In the genomic region with DNA sequence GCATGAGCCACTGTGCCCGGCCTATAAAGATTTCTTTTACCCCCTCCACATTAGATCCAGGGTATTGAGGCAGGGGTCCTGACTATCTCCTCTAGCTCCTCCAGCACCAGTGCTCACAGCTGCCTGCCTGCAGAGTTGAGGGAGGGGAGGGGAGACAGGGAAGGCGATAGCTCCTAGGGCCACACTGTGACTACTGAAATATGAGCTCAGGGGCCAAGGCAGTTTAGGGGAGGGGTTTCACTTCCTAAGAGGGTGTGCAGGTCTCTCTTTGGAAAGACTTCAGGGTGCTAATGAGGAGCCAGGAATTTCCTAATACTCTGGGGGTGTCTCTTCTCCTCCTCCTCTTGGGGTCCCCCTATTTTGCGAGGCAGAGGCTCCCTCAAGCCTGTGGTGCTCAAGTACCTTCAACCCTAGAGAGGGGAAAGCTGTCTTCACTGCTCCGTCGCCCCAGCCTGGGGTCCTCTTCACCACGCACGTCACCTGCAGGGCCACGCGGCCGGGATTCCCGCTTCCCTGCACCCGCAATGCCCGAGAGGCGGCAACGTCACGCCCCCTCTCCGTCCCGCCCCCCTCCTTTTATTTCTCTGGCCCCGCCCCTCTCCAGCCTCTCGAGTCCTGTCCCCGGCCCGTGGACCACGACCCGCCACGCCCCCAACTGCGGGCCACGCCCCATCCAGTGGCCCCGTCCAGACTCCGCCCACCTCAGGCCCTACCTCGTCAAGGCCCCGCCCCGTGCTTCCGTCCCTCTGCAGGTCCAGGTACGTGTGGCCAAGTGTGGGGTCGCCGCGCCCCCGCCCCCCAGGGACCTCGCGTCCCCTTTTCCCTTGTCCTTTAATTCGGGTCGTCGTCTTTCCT, we compare ENCODE assay signal across 1 cellular context.
TF ChIP-seq lines count a peak whose summit lies in the region.

No MANE protein-coding gene starts in this region.

TF ChIP-seq in A549, 52 proteins besides CTCF, POLR2A, EP300 and RAD21 (continued from another document):
- TF ChIP-seq, protein P1, sequence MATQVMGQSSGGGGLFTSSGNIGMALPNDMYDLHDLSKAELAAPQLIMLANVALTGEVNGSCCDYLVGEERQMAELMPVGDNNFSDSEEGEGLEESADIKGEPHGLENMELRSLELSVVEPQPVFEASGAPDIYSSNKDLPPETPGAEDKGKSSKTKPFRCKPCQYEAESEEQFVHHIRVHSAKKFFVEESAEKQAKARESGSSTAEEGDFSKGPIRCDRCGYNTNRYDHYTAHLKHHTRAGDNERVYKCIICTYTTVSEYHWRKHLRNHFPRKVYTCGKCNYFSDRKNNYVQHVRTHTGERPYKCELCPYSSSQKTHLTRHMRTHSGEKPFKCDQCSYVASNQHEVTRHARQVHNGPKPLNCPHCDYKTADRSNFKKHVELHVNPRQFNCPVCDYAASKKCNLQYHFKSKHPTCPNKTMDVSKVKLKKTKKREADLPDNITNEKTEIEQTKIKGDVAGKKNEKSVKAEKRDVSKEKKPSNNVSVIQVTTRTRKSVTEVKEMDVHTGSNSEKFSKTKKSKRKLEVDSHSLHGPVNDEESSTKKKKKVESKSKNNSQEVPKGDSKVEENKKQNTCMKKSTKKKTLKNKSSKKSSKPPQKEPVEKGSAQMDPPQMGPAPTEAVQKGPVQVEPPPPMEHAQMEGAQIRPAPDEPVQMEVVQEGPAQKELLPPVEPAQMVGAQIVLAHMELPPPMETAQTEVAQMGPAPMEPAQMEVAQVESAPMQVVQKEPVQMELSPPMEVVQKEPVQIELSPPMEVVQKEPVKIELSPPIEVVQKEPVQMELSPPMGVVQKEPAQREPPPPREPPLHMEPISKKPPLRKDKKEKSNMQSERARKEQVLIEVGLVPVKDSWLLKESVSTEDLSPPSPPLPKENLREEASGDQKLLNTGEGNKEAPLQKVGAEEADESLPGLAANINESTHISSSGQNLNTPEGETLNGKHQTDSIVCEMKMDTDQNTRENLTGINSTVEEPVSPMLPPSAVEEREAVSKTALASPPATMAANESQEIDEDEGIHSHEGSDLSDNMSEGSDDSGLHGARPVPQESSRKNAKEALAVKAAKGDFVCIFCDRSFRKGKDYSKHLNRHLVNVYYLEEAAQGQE (IDR thresholded peaks at IDR 0.05) = no peak
- no peak for TF ChIP-seq ZNF302 (CRISPR knock-in tag; IDR thresholded peaks at IDR 0.05)
- no peak for TF ChIP-seq RFX5 (IDR thresholded peaks at IDR 0.05)
- no peak for TF ChIP-seq NPAS2 (CRISPR knock-in tag; IDR thresholded peaks at IDR 0.05; ENCODE audit: borderline replicate concordance)
- no peak for TF ChIP-seq MAZ (IDR thresholded peaks at IDR 0.05; ENCODE audit: borderline replicate concordance, low read depth, low read length)
- TF ChIP-seq, protein P2, sequence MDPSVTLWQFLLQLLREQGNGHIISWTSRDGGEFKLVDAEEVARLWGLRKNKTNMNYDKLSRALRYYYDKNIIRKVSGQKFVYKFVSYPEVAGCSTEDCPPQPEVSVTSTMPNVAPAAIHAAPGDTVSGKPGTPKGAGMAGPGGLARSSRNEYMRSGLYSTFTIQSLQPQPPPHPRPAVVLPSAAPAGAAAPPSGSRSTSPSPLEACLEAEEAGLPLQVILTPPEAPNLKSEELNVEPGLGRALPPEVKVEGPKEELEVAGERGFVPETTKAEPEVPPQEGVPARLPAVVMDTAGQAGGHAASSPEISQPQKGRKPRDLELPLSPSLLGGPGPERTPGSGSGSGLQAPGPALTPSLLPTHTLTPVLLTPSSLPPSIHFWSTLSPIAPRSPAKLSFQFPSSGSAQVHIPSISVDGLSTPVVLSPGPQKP (IDR thresholded peaks at IDR 0.05; ENCODE audit: low read depth, low read length) = no peak
- TF ChIP-seq, protein P3, sequence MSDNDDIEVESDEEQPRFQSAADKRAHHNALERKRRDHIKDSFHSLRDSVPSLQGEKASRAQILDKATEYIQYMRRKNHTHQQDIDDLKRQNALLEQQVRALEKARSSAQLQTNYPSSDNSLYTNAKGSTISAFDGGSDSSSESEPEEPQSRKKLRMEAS (IDR thresholded peaks at IDR 0.05) = peak; percentile 70; the same call in 1 of the 2 replicates
- TF ChIP-seq SREBF2 (IDR thresholded peaks at IDR 0.05) = no peak
- no peak for TF ChIP-seq SMC3 (IDR thresholded peaks at IDR 0.05)
- TF ChIP-seq, protein P4, sequence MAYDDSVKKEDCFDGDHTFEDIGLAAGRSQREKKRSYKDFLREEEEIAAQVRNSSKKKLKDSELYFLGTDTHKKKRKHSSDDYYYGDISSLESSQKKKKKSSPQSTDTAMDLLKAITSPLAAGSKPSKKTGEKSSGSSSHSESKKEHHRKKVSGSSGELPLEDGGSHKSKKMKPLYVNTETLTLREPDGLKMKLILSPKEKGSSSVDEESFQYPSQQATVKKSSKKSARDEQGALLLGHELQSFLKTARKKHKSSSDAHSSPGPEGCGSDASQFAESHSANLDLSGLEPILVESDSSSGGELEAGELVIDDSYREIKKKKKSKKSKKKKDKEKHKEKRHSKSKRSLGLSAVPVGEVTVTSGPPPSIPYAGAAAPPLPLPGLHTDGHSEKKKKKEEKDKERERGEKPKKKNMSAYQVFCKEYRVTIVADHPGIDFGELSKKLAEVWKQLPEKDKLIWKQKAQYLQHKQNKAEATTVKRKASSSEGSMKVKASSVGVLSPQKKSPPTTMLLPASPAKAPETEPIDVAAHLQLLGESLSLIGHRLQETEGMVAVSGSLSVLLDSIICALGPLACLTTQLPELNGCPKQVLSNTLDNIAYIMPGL (CRISPR knock-in tag; IDR thresholded peaks at IDR 0.05; ENCODE audit: borderline replicate concordance) = no peak
- TF ChIP-seq CEBPB (IDR thresholded peaks at IDR 0.05) = no peak
- TF ChIP-seq, protein P5, sequence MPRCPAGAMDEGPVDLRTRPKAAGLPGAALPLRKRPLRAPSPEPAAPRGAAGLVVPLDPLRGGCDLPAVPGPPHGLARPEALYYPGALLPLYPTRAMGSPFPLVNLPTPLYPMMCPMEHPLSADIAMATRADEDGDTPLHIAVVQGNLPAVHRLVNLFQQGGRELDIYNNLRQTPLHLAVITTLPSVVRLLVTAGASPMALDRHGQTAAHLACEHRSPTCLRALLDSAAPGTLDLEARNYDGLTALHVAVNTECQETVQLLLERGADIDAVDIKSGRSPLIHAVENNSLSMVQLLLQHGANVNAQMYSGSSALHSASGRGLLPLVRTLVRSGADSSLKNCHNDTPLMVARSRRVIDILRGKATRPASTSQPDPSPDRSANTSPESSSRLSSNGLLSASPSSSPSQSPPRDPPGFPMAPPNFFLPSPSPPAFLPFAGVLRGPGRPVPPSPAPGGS (IDR thresholded peaks at IDR 0.05) = no peak
- TF ChIP-seq KDM1A (IDR thresholded peaks at IDR 0.05; ENCODE audit: low read depth) = no peak
